Comparison of ENCODE assay signal across 8 cellular contexts in the genomic region with DNA sequence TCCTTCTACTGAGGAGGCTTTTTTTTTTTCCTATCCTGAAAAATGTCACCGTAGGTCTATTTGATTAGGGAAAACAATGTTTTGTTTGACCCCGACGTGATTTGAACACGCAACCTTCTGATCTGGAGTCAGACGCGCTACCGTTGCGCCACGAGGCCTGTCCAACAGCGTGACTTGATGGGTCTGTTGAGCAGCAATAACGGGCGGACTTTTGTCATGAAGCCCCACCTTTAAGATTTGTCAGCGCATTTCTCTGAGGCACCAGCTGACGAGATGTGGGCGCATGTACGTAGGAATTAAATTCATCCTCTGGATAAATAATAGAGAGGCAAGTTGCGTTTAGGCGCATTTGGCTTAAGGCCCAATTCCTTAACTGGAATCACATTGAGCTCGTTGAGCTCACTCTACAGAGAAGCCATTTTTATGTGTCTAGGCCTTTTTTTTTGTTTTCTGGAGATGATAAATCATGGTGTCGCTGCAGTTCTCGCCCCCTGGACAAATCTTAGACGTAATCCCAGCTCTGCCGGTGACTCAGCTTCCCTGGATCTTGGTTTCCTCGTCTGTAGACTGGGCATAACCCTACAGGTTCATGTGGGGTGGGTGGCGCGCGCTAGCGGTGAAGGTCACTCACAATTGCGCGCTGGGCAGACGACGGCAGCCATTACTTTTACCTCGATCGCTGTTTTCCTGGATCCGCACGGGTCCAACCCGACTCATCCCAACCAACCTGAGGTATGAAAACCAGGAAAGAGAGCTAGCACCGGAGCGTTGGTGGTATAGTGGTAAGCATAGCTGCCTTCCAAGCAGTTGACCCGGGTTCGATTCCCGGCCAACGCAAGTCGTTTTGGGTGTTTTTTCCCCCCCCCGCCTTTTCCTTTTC. TPM values are rescaled to one million over a fixed set of nuclear protein-coding genes. Genes with fewer than 3 reads are reported as not detected.
DNase-seq lines count a peak whose midpoint lies in the region; ATAC-seq and TF ChIP-seq lines count a peak whose summit lies in the region.

No MANE protein-coding gene starts in this region.

- peak overlapping the region; percentile 77 for H3K27ac ChIP-seq in ectodermal cell (ENCODE audit: insufficient read depth, low read depth, low read length, poor library complexity, severe bottlenecking)
- peak overlapping the region; percentile 99 for H3K27ac ChIP-seq in lower lobe of right lung

- in situ Hi-C loops in Caki2 (cut with HindIII; ENCODE audit: low pct_unique_long_range_greater_than_20kb, low sequenced_read_pairs): no loop called here

- intact Hi-C loops in lower lobe of right lung (cut with DNase I): no loop called here

- H3K4me3 ChIP-seq in ectodermal cell (ENCODE audit: insufficient read depth, low read depth, low read length) (peak overlapping the region; percentile 96), lower lobe of right lung (peak overlapping the region; percentile 60)

- H3K36me3 ChIP-seq in ectodermal cell (ENCODE audit: control insufficient read depth, insufficient read depth, low read length) (no peaks in the 10 kb centered on the region), lower lobe of right lung (no peaks in the 10 kb centered on the region)

- H3K4me1 ChIP-seq in ectodermal cell (ENCODE audit: control insufficient read depth, insufficient read depth, low read length): no peaks in the 10 kb centered on the region
- H3K4me1 ChIP-seq in lower lobe of right lung: peaks cover 20% of the 10 kb centered on the region

- DNase-seq in Caki2 (ENCODE audit: low read depth) (peak; percentile 94), HS-5 (ENCODE audit: low read depth) (peak; percentile 92), NOMO-1 (lab: John Stamatoyannopoulos, UW; ENCODE audit: unreplicated experiment in 2 of 2) (peak; percentile 65 to 68), lower lobe of right lung (peak; percentile 85)
- peak; percentile 69 to 70 for DNase-seq in activated CD8-positive, alpha-beta memory T cell treated with anti-CD3 and anti-CD28 coated beads for 1 hour (ENCODE audit: extremely low read depth in 1 of 2, low read depth in 1 of 2)
- peak; percentile 93 for DNase-seq in stimulated activated CD4-positive, alpha-beta T cell treated with anti-CD3 and anti-CD28 coated beads, Interleukin-4, amount 100 ng/mL, for 24 hours

- peak; percentile 5 for TF ChIP-seq CTCF in lower lobe of right lung (IDR thresholded peaks at IDR 0.05)

- no peaks in the 10 kb centered on the region for H3K9me3 ChIP-seq in ectodermal cell (ENCODE audit: control insufficient read depth, low read length)
- no peaks in the 10 kb centered on the region for H3K9me3 ChIP-seq in lower lobe of right lung

- WGBS in ectodermal cell, 2 experiments: 0 to 1% methylated on average over 45 of the region's 45 CpGs

- ATAC-seq in lower lobe of right lung (peak; percentile 82), GM21717 (IDR thresholded peaks at IDR 0.05; ENCODE audit: unreplicated experiment) (no peak)

- H3K27me3 ChIP-seq in ectodermal cell (ENCODE audit: control insufficient read depth, insufficient read depth, low read length, poor library complexity, severe bottlenecking) (no peaks in the 10 kb centered on the region), lower lobe of right lung (ENCODE audit: low read depth) (no peaks in the 10 kb centered on the region)

RNA-seq across cellular contexts. Expression of gene AURKB, which starts 10.6 kb away (rescaled TPM):
- 67.6 and 78.3 TPM in 2 replicates for total RNA-seq in Caki2 (2014; rRNA removed; shearing (Covaris generic); ENCODE audit: low replicate concordance)
- polyA plus RNA-seq in ectodermal cell (2013, experiment 1 of 4): 130 TPM
- 101 TPM for polyA plus RNA-seq in ectodermal cell (2013, experiment 2 of 4)
- 122 TPM for polyA plus RNA-seq in ectodermal cell (2013, experiment 3 of 4)
- polyA plus RNA-seq in ectodermal cell (2013, experiment 4 of 4): 129 TPM
- total RNA-seq in lower lobe of right lung: 2.2 TPM

RNA-seq across cellular contexts. Expression of gene CTC1, which starts 26.8 kb away (rescaled TPM):
- 0.38 and 1.2 TPM in 2 replicates for total RNA-seq in Caki2 (2014; rRNA removed; shearing (Covaris generic); ENCODE audit: low replicate concordance)
- 19.5 TPM for polyA plus RNA-seq in ectodermal cell (2013, experiment 1 of 4)
- 31.7 TPM for polyA plus RNA-seq in ectodermal cell (2013, experiment 2 of 4)
- polyA plus RNA-seq in ectodermal cell (2013, experiment 3 of 4): 21.9 TPM
- polyA plus RNA-seq in ectodermal cell (2013, experiment 4 of 4): 29.5 TPM
- 57.8 TPM for total RNA-seq in lower lobe of right lung

RNA-seq across cellular contexts. Expression of gene PFAS, which starts 28.1 kb away (rescaled TPM):
- 30.2 and 38.5 TPM in 2 replicates for total RNA-seq in Caki2 (2014; rRNA removed; shearing (Covaris generic); ENCODE audit: low replicate concordance)
- polyA plus RNA-seq in ectodermal cell (2013, experiment 1 of 4): 62.8 TPM
- 69.5 TPM for polyA plus RNA-seq in ectodermal cell (2013, experiment 2 of 4)
- polyA plus RNA-seq in ectodermal cell (2013, experiment 3 of 4): 42.7 TPM
- polyA plus RNA-seq in ectodermal cell (2013, experiment 4 of 4): 47.3 TPM
- total RNA-seq in lower lobe of right lung: 25.3 TPM

RNA-seq across cellular contexts. Expression of gene BORCS6, which starts 31.0 kb away (rescaled TPM):
- 7.0 and 8.7 TPM in 2 replicates for total RNA-seq in Caki2 (2014; rRNA removed; shearing (Covaris generic); ENCODE audit: low replicate concordance)
- 3.2 TPM for polyA plus RNA-seq in ectodermal cell (2013, experiment 1 of 4)
- 3.4 TPM for polyA plus RNA-seq in ectodermal cell (2013, experiment 2 of 4)
- polyA plus RNA-seq in ectodermal cell (2013, experiment 3 of 4): 2.9 TPM
- polyA plus RNA-seq in ectodermal cell (2013, experiment 4 of 4): 3.1 TPM
- total RNA-seq in lower lobe of right lung: 7.7 TPM

RNA-seq across cellular contexts. Expression of gene TMEM107, which starts 44.8 kb away (rescaled TPM):
- total RNA-seq in Caki2 (2014; rRNA removed; shearing (Covaris generic); ENCODE audit: low replicate concordance): 47.8 and 62.4 TPM in 2 replicates
- polyA plus RNA-seq in ectodermal cell (2013, experiment 1 of 4): 18.8 TPM
- polyA plus RNA-seq in ectodermal cell (2013, experiment 2 of 4): 18.2 TPM
- 31.3 TPM for polyA plus RNA-seq in ectodermal cell (2013, experiment 3 of 4)
- polyA plus RNA-seq in ectodermal cell (2013, experiment 4 of 4): 28.9 TPM
- total RNA-seq in lower lobe of right lung: 12.9 TPM

Comparison
In these comparisons a context has a peak if more than half of its experiments do, and no peak if none do; other contexts are left out.
1. RNA of gene AURKB, which starts 10.6 kb away (total RNA-seq): 67.6 to 78.3 TPM in Caki2; 2.2 TPM in lower lobe of right lung (single experiment); every median in the first group is over 10 times any median in the second.
2. RNA of gene CTC1, which starts 26.8 kb away (total RNA-seq): 57.8 TPM in lower lobe of right lung (single experiment); 0.38 to 1.2 TPM in Caki2; every median in the first group is over 10 times any median in the second.
3. Peak in every context shown above with its lines, with median percentiles within 50 percentile points of each other: DNase-seq.